ENCODE assay signal across 1 cellular context in the genomic region with DNA sequence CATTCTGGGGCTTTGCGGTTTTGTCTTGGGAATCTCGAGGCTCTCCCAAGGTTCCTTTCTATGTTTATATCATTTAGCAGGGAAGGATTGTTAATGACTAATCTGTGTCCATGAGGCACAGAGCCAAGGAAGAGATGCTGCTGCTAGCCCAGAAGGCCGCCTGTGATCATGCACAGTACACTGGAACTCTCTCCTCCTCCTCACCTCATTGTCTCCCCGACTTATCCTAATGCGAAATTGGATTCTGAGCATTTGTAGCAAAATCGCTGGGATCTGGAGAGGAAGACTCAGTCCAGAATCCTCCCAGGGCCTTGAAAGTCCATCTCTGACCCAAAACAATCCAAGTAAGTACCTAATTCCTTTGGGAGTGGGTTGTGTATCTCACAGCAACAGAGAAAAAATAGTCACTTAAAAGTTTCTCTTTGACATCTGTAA.
A peak's percentile ranks its signal among the peaks of the same experiment; 100 is the strongest.
TF ChIP-seq lines count a peak whose summit lies in the region.

A gene (plus strand): TSS at position 151 of the 435 bp plus-strand sequence. CDS start 19,458 bp downstream, outside the sequence.

TF ChIP-seq in HepG2, 621 proteins besides CTCF, POLR2A, EP300 and RAD21 (continued from another document):
- TF ChIP-seq, protein P1, sequence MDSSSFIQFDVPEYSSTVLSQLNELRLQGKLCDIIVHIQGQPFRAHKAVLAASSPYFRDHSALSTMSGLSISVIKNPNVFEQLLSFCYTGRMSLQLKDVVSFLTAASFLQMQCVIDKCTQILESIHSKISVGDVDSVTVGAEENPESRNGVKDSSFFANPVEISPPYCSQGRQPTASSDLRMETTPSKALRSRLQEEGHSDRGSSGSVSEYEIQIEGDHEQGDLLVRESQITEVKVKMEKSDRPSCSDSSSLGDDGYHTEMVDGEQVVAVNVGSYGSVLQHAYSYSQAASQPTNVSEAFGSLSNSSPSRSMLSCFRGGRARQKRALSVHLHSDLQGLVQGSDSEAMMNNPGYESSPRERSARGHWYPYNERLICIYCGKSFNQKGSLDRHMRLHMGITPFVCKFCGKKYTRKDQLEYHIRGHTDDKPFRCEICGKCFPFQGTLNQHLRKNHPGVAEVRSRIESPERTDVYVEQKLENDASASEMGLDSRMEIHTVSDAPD (CRISPR knock-in tag; IDR thresholded peaks at IDR 0.05), result no peak
- TF ChIP-seq, protein P2, sequence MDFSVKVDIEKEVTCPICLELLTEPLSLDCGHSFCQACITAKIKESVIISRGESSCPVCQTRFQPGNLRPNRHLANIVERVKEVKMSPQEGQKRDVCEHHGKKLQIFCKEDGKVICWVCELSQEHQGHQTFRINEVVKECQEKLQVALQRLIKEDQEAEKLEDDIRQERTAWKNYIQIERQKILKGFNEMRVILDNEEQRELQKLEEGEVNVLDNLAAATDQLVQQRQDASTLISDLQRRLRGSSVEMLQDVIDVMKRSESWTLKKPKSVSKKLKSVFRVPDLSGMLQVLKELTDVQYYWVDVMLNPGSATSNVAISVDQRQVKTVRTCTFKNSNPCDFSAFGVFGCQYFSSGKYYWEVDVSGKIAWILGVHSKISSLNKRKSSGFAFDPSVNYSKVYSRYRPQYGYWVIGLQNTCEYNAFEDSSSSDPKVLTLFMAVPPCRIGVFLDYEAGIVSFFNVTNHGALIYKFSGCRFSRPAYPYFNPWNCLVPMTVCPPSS (IDR thresholded peaks at IDR 0.05), result no peak
- TF ChIP-seq SAP130 (CRISPR knock-in tag; IDR thresholded peaks at IDR 0.05; ENCODE audit: low read depth) (peak; percentile 54), NFIC (IDR thresholded peaks at IDR 0.05; ENCODE audit: low read length) (no peak), TAF15 (IDR thresholded peaks at IDR 0.05; ENCODE audit: low read depth, low read length, poor library complexity, severe bottlenecking) (no peak), HDAC1 (CRISPR knock-in tag; IDR thresholded peaks at IDR 0.05) (no peak), ELF1 (CRISPR knock-in tag; IDR thresholded peaks at IDR 0.05) (no peak), YEATS2 (CRISPR knock-in tag; IDR thresholded peaks at IDR 0.05; ENCODE audit: borderline replicate concordance) (no peak), NFYB (CRISPR knock-in tag; IDR thresholded peaks at IDR 0.05) (no peak), JUN (CRISPR knock-in tag; IDR thresholded peaks at IDR 0.05) (no peak), STAT5B (CRISPR knock-in tag; IDR thresholded peaks at IDR 0.05) (no peak), ZNF589 (CRISPR knock-in tag; conservative IDR thresholded peaks at IDR 0.05) (no peak), FOXA3 (CRISPR knock-in tag; IDR thresholded peaks at IDR 0.05) (peak; percentile 28; the same call in 1 of the 2 replicates), TP53 (CRISPR knock-in tag; conservative IDR thresholded peaks at IDR 0.05) (no peak), TEAD2 (CRISPR knock-in tag; IDR thresholded peaks at IDR 0.05) (no peak), ZNF224 (CRISPR knock-in tag; IDR thresholded peaks at IDR 0.05) (no peak), NR2C2 (CRISPR knock-in tag; IDR thresholded peaks at IDR 0.05; ENCODE audit: borderline replicate concordance) (no peak), KLF6 (CRISPR knock-in tag; IDR thresholded peaks at IDR 0.05) (0 out of 2 replicates have a peak, but pooled peaks have one; percentile 53), TGIF2 (CRISPR knock-in tag; IDR thresholded peaks at IDR 0.05) (peak; percentile 80), ZMYM4 (CRISPR knock-in tag; IDR thresholded peaks at IDR 0.05) (0 out of 2 replicates have a peak, but pooled peaks have one; percentile 23)
- TF ChIP-seq, protein P3, sequence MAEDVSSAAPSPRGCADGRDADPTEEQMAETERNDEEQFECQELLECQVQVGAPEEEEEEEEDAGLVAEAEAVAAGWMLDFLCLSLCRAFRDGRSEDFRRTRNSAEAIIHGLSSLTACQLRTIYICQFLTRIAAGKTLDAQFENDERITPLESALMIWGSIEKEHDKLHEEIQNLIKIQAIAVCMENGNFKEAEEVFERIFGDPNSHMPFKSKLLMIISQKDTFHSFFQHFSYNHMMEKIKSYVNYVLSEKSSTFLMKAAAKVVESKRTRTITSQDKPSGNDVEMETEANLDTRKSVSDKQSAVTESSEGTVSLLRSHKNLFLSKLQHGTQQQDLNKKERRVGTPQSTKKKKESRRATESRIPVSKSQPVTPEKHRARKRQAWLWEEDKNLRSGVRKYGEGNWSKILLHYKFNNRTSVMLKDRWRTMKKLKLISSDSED (CRISPR knock-in tag; IDR thresholded peaks at IDR 0.05), result no peak
- TF ChIP-seq, protein P4, sequence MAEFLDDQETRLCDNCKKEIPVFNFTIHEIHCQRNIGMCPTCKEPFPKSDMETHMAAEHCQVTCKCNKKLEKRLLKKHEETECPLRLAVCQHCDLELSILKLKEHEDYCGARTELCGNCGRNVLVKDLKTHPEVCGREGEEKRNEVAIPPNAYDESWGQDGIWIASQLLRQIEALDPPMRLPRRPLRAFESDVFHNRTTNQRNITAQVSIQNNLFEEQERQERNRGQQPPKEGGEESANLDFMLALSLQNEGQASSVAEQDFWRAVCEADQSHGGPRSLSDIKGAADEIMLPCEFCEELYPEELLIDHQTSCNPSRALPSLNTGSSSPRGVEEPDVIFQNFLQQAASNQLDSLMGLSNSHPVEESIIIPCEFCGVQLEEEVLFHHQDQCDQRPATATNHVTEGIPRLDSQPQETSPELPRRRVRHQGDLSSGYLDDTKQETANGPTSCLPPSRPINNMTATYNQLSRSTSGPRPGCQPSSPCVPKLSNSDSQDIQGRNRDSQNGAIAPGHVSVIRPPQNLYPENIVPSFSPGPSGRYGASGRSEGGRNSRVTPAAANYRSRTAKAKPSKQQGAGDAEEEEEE (CRISPR knock-in tag; IDR thresholded peaks at IDR 0.05; ENCODE audit: borderline replicate concordance), result no peak
- TF ChIP-seq, protein P5, sequence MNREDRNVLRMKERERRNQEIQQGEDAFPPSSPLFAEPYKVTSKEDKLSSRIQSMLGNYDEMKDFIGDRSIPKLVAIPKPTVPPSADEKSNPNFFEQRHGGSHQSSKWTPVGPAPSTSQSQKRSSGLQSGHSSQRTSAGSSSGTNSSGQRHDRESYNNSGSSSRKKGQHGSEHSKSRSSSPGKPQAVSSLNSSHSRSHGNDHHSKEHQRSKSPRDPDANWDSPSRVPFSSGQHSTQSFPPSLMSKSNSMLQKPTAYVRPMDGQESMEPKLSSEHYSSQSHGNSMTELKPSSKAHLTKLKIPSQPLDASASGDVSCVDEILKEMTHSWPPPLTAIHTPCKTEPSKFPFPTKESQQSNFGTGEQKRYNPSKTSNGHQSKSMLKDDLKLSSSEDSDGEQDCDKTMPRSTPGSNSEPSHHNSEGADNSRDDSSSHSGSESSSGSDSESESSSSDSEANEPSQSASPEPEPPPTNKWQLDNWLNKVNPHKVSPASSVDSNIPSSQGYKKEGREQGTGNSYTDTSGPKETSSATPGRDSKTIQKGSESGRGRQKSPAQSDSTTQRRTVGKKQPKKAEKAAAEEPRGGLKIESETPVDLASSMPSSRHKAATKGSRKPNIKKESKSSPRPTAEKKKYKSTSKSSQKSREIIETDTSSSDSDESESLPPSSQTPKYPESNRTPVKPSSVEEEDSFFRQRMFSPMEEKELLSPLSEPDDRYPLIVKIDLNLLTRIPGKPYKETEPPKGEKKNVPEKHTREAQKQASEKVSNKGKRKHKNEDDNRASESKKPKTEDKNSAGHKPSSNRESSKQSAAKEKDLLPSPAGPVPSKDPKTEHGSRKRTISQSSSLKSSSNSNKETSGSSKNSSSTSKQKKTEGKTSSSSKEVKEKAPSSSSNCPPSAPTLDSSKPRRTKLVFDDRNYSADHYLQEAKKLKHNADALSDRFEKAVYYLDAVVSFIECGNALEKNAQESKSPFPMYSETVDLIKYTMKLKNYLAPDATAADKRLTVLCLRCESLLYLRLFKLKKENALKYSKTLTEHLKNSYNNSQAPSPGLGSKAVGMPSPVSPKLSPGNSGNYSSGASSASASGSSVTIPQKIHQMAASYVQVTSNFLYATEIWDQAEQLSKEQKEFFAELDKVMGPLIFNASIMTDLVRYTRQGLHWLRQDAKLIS (CRISPR knock-in tag; IDR thresholded peaks at IDR 0.05), result peak; percentile 58; the same call in 1 of the 2 replicates
- TF ChIP-seq, protein P6, sequence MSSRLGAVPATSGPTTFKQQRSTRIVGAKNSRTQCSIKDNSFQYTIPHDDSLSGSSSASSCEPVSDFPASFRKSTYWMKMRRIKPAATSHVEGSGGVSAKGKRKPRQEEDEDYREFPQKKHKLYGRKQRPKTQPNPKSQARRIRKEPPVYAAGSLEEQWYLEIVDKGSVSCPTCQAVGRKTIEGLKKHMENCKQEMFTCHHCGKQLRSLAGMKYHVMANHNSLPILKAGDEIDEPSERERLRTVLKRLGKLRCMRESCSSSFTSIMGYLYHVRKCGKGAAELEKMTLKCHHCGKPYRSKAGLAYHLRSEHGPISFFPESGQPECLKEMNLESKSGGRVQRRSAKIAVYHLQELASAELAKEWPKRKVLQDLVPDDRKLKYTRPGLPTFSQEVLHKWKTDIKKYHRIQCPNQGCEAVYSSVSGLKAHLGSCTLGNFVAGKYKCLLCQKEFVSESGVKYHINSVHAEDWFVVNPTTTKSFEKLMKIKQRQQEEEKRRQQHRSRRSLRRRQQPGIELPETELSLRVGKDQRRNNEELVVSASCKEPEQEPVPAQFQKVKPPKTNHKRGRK (CRISPR knock-in tag; IDR thresholded peaks at IDR 0.05), result no peak
- TF ChIP-seq, protein P7, sequence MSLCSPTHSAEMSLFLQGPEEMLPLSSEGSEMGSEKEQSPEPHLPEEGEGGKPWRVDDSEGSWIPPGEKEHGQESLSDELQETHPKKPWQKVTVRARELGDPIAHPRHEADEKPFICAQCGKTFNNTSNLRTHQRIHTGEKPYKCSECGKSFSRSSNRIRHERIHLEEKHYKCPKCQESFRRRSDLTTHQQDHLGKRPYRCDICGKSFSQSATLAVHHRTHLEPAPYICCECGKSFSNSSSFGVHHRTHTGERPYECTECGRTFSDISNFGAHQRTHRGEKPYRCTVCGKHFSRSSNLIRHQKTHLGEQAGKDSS (CRISPR knock-in tag; IDR thresholded peaks at IDR 0.05; ENCODE audit: borderline replicate concordance, low read depth), result no peak
